Comparison of ENCODE assay signal across 29 cellular contexts in the genomic region with DNA sequence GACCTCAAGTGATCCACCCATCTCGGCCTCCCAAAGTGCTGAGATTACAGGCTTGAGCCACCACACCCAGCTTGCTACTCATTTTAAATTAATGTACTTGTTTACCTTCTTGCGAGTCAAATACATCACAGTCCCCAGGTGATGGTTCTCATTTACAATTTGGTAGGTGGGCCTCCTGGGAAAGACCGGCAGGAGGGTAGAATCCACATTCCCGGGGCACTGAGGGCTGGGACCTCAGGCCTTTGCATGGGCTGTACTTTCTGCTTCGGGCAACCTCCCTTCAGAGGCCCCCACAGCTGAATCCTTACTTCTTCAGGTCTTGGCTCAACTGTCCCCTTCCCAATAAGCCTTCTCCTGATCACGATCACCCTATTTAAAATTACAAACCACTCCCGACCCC.
"Had no signal": no experiment of that assay in that cellular context is flagged by ENCODE, and none has a peak within 500 bp of the region (broad histone marks: within the 10 kb centered on the region; RNA-seq: fewer than 3 reads in every experiment).

No MANE protein-coding gene starts in this region.

- H3K27ac ChIP-seq: neutrophil, ovary, parathyroid adenoma, psoas muscle, right lobe of liver, sigmoid colon, stomach, thoracic aorta, thyroid gland, tibial nerve, upper lobe of left lung, vagina had no signal

- H3K9ac ChIP-seq: parathyroid adenoma had no signal

- H3K27me3 Mint-ChIP-seq: progenitor cell of endocrine pancreas had no signal

- H3K9me3 Mint-ChIP-seq: natural killer cell treated with Interleukin-12 subunit alpha and Interleukin-12 subunit beta and Interleukin-15 and Interleukin-18, amount 100 ng/mL, for 72 hours; neural crest cell; stimulated activated effector memory CD8-positive, alpha-beta T cell treated with anti-CD3 and anti-CD28 coated beads, Interleukin-12 subunit alpha, Interleukin-12 subunit beta, amount 100 ng/mL, for 72 hours; stimulated activated naive CD8-positive, alpha-beta T cell treated with anti-CD3 and anti-CD28 coated beads, Interleukin-15, Interleukin-2, amounts not matched to agents 100 ng/mL and 50 ng/mL, for 24 hours had no signal

- H3K4me1 ChIP-seq: parathyroid adenoma, psoas muscle, right lobe of liver, sigmoid colon, stomach, thyroid gland, tibial nerve, upper lobe of left lung had no signal

- H3K79me2 ChIP-seq: parathyroid adenoma had no signal

- H2AFZ ChIP-seq: parathyroid adenoma had no signal

- DNase-seq: nephron progenitor cell; occipital lobe; ovary; posterior cingulate gyrus; psoas muscle; right cardiac atrium; right lobe of liver; sigmoid colon; small intestine; stimulated activated CD4-positive, alpha-beta T cell treated with anti-CD3 and anti-CD28 coated beads, Interleukin-15, amount 100 ng/mL, for 24 hours; stimulated activated CD4-positive, alpha-beta T cell treated with anti-CD3 and anti-CD28 coated beads, Interleukin-2, amount 100 ng/mL, for 24 hours; stimulated activated CD4-positive, alpha-beta T cell treated with anti-CD3 and anti-CD28 coated beads, Interleukin-2, amount 100 ng/mL, for 48 hours; stimulated activated CD4-positive, alpha-beta T cell treated with anti-CD3 and anti-CD28 coated beads, Interleukin-4, amount 100 ng/mL, for 24 hours; stimulated activated naive B cell treated with anti-CD40 and anti-IgM and Interleukin-4, amounts not matched to agents 10 μg/mL and 1 μg/mL and 100 μg/mL, for 72 hours; stimulated activated naive CD4-positive, alpha-beta T cell treated with Interleukin-2 at 50 U/mL for 16 hours; stomach; thyroid gland; trophoblast cell; upper lobe of left lung had no signal

- H3K9me3 ChIP-seq: neutrophil, ovary, psoas muscle, right lobe of liver, sigmoid colon, stomach, thoracic aorta, thyroid gland, upper lobe of left lung, vagina had no signal

- H3K36me3 Mint-ChIP-seq: natural killer cell treated with Interleukin-12 subunit alpha and Interleukin-12 subunit beta and Interleukin-15 and Interleukin-18, amount 100 ng/mL, for 72 hours; stimulated activated effector memory CD8-positive, alpha-beta T cell treated with anti-CD3 and anti-CD28 coated beads, Interleukin-12 subunit alpha, Interleukin-12 subunit beta, amount 100 ng/mL, for 72 hours; stimulated activated naive B cell treated with anti-CD40 and anti-IgM and Interleukin-4, amounts not matched to agents 10 μg/mL and 1 μg/mL and 100 μg/mL, for 72 hours had no signal

- H3K27me3 ChIP-seq: neutrophil, ovary, right lobe of liver, thyroid gland, tibial nerve, upper lobe of left lung, vagina had no signal

- H3K4me1 Mint-ChIP-seq: stimulated activated effector memory CD8-positive, alpha-beta T cell treated with anti-CD3 and anti-CD28 coated beads, Interleukin-12 subunit alpha, Interleukin-12 subunit beta, amount 100 ng/mL, for 72 hours had no signal

- H3K4me3 Mint-ChIP-seq: natural killer cell treated with Interleukin-12 subunit alpha and Interleukin-12 subunit beta and Interleukin-15 and Interleukin-18, amount 100 ng/mL, for 72 hours; nephron progenitor cell; neural crest cell; stimulated activated effector memory CD8-positive, alpha-beta T cell treated with anti-CD3 and anti-CD28 coated beads, Interleukin-12 subunit alpha, Interleukin-12 subunit beta, amount 100 ng/mL, for 72 hours; stimulated activated naive B cell treated with anti-CD40 and anti-IgM and Interleukin-4, amounts not matched to agents 10 μg/mL and 1 μg/mL and 100 μg/mL, for 72 hours; stimulated activated naive CD8-positive, alpha-beta T cell treated with anti-CD3 and anti-CD28 coated beads, Interleukin-15, Interleukin-2, amounts not matched to agents 100 ng/mL and 50 ng/mL, for 24 hours had no signal

- ATAC-seq: natural killer cell treated with Interleukin-12 subunit alpha and Interleukin-12 subunit beta and Interleukin-15 and Interleukin-18, amount 100 ng/mL, for 72 hours; psoas muscle; right cardiac atrium; right lobe of liver; stimulated activated effector memory CD8-positive, alpha-beta T cell treated with anti-CD3 and anti-CD28 coated beads, Interleukin-12 subunit alpha, Interleukin-12 subunit beta, amount 100 ng/mL, for 72 hours; stimulated activated naive B cell treated with anti-CD40 and anti-IgM and Interleukin-4, amounts not matched to agents 10 μg/mL and 1 μg/mL and 100 μg/mL, for 72 hours had no signal

- H3K36me3 ChIP-seq: neutrophil, ovary, right lobe of liver, sigmoid colon, stomach, thoracic aorta, thyroid gland, tibial nerve, upper lobe of left lung, vagina had no signal

- H3K27ac Mint-ChIP-seq: natural killer cell treated with Interleukin-12 subunit alpha and Interleukin-12 subunit beta and Interleukin-15 and Interleukin-18, amount 100 ng/mL, for 72 hours; nephron progenitor cell; progenitor cell of endocrine pancreas; stimulated activated effector memory CD8-positive, alpha-beta T cell treated with anti-CD3 and anti-CD28 coated beads, Interleukin-12 subunit alpha, Interleukin-12 subunit beta, amount 100 ng/mL, for 72 hours; stimulated activated naive B cell treated with anti-CD40 and anti-IgM and Interleukin-4, amounts not matched to agents 10 μg/mL and 1 μg/mL and 100 μg/mL, for 72 hours; stimulated activated naive CD8-positive, alpha-beta T cell treated with anti-CD3 and anti-CD28 coated beads, Interleukin-15, Interleukin-2, amounts not matched to agents 100 ng/mL and 50 ng/mL, for 24 hours had no signal

- H3K4me3 ChIP-seq: ovary, psoas muscle, right lobe of liver, sigmoid colon, stomach, thoracic aorta, thyroid gland, tibial nerve, upper lobe of left lung, vagina had no signal
